Comparison of ENCODE assay signal across 1 cellular context in the genomic region with DNA sequence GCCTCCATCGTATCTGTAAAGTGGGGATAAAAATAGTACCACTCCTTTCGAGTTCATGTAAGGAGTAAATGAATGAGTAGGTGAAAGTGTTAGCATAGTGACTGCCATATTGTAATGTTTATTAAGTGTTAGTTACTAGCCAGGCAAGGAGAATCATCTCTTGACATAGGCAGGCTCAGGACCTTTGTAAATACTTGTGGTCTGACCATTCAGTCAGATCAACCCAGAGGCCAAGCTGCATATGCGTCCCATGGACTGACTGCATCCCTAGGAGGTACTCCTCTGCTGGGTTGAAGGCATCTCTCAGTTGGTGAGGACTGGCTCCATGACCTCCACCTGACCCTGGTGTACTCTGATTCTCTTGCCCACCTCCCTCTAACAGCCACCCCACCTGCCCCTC.
TF ChIP-seq lines count a peak whose summit lies in the region.

No MANE protein-coding gene starts in this region.

TF ChIP-seq in GM23338, 12 proteins besides CTCF, POLR2A, EP300 and RAD21 (continued from another document):
- TF ChIP-seq ZNF462 (CRISPR knock-in tag; IDR thresholded peaks at IDR 0.05) = no peak
- no peak for TF ChIP-seq EZH2phosphoT487 (IDR thresholded peaks at IDR 0.05; ENCODE audit: unreplicated experiment)
- no peak for TF ChIP-seq ZNF331 (CRISPR knock-in tag; IDR thresholded peaks at IDR 0.05; ENCODE audit: low read depth)
- TF ChIP-seq STAT1 (IDR thresholded peaks at IDR 0.05; ENCODE audit: unreplicated experiment) = no peak
- no peak for TF ChIP-seq NANOG (IDR thresholded peaks at IDR 0.05; ENCODE audit: borderline replicate concordance)
- TF ChIP-seq, protein P1, sequence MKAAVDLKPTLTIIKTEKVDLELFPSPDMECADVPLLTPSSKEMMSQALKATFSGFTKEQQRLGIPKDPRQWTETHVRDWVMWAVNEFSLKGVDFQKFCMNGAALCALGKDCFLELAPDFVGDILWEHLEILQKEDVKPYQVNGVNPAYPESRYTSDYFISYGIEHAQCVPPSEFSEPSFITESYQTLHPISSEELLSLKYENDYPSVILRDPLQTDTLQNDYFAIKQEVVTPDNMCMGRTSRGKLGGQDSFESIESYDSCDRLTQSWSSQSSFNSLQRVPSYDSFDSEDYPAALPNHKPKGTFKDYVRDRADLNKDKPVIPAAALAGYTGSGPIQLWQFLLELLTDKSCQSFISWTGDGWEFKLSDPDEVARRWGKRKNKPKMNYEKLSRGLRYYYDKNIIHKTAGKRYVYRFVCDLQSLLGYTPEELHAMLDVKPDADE (IDR thresholded peaks at IDR 0.05) = no peak
- no peak for TF ChIP-seq ZNF114 (CRISPR knock-in tag; IDR thresholded peaks at IDR 0.05)
- no peak for TF ChIP-seq POLR2AphosphoS5 (IDR thresholded peaks at IDR 0.05; ENCODE audit: low read depth)
- no peak for TF ChIP-seq CREB1 (CRISPR knock-in tag; IDR thresholded peaks at IDR 0.05; ENCODE audit: low read depth)
- TF ChIP-seq JUNB (IDR thresholded peaks at IDR 0.05; ENCODE audit: unreplicated experiment) = no peak
